1 cellular context compared by ENCODE assay signal in the genomic region with DNA sequence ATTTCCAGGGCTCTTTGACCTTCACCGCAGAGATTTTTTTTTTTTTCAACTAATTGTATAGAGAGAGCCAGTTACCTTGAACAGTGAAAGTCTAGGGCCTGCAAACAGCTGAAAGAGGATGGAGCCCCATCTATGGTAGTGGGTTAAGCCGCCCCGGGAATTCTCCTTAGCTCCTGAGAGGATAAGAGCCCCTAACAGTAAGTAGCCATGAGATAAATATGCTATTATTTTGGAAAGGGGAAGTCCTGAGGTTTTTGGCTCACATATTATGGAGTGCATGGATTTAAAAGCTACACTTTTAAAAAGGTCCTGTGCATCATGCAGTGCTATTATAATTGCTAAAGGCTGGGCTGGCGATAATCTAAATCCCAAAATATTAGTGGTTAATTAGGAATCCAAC.
TF ChIP-seq lines count a peak whose summit lies in the region.

No MANE protein-coding gene starts in this region.

TF ChIP-seq in SK-N-SH treated with all-trans-retinoic acid at 6 μM for 48 hours, 23 proteins besides CTCF, POLR2A, EP300 and RAD21 (continued from another document):
- TF ChIP-seq ZC3H10 (CRISPR knock-in tag; IDR thresholded peaks at IDR 0.05) (no peak), ZNF70 (CRISPR knock-in tag; IDR thresholded peaks at IDR 0.05) (no peak), ZFP30 (CRISPR knock-in tag; IDR thresholded peaks at IDR 0.05) (no peak), ISL1 (CRISPR knock-in tag; IDR thresholded peaks at IDR 0.05) (no peak), RARB (CRISPR knock-in tag; IDR thresholded peaks at IDR 0.05) (no peak), PPARA (CRISPR knock-in tag; IDR thresholded peaks at IDR 0.05; ENCODE audit: borderline replicate concordance) (no peak)
- TF ChIP-seq, protein P1, sequence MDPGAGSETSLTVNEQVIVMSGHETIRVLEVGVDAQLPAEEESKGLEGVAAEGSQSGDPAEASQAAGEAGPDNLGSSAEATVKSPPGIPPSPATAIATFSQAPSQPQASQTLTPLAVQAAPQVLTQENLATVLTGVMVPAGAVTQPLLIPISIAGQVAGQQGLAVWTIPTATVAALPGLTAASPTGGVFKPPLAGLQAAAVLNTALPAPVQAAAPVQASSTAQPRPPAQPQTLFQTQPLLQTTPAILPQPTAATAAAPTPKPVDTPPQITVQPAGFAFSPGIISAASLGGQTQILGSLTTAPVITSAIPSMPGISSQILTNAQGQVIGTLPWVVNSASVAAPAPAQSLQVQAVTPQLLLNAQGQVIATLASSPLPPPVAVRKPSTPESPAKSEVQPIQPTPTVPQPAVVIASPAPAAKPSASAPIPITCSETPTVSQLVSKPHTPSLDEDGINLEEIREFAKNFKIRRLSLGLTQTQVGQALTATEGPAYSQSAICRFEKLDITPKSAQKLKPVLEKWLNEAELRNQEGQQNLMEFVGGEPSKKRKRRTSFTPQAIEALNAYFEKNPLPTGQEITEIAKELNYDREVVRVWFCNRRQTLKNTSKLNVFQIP (CRISPR knock-in tag; IDR thresholded peaks at IDR 0.05; ENCODE audit: borderline replicate concordance, low read depth) = no peak
- TF ChIP-seq, protein P2, sequence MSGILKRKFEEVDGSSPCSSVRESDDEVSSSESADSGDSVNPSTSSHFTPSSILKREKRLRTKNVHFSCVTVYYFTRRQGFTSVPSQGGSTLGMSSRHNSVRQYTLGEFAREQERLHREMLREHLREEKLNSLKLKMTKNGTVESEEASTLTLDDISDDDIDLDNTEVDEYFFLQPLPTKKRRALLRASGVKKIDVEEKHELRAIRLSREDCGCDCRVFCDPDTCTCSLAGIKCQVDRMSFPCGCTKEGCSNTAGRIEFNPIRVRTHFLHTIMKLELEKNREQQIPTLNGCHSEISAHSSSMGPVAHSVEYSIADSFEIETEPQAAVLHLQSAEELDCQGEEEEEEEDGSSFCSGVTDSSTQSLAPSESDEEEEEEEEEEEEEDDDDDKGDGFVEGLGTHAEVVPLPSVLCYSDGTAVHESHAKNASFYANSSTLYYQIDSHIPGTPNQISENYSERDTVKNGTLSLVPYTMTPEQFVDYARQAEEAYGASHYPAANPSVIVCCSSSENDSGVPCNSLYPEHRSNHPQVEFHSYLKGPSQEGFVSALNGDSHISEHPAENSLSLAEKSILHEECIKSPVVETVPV (CRISPR knock-in tag; IDR thresholded peaks at IDR 0.05) = no peak
- TF ChIP-seq, protein P3, sequence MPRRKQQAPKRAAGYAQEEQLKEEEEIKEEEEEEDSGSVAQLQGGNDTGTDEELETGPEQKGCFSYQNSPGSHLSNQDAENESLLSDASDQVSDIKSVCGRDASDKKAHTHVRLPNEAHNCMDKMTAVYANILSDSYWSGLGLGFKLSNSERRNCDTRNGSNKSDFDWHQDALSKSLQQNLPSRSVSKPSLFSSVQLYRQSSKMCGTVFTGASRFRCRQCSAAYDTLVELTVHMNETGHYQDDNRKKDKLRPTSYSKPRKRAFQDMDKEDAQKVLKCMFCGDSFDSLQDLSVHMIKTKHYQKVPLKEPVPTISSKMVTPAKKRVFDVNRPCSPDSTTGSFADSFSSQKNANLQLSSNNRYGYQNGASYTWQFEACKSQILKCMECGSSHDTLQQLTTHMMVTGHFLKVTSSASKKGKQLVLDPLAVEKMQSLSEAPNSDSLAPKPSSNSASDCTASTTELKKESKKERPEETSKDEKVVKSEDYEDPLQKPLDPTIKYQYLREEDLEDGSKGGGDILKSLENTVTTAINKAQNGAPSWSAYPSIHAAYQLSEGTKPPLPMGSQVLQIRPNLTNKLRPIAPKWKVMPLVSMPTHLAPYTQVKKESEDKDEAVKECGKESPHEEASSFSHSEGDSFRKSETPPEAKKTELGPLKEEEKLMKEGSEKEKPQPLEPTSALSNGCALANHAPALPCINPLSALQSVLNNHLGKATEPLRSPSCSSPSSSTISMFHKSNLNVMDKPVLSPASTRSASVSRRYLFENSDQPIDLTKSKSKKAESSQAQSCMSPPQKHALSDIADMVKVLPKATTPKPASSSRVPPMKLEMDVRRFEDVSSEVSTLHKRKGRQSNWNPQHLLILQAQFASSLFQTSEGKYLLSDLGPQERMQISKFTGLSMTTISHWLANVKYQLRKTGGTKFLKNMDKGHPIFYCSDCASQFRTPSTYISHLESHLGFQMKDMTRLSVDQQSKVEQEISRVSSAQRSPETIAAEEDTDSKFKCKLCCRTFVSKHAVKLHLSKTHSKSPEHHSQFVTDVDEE (CRISPR knock-in tag; IDR thresholded peaks at IDR 0.05) = no peak
